Comparison of ENCODE assay signal across 1 cellular context in genomic region chr1:35558374-35559316, GRCh38.
TF ChIP-seq lines count a peak whose summit lies in the region.

No MANE protein-coding gene starts in this region.

TF ChIP-seq in SK-N-SH treated with all-trans-retinoic acid at 6 μM for 48 hours, 23 proteins besides CTCF, POLR2A, EP300 and RAD21 (continued from another document):
- TF ChIP-seq CREB5 (CRISPR knock-in tag; IDR thresholded peaks at IDR 0.05; ENCODE audit: low read depth) (no peak), PATZ1 (CRISPR knock-in tag; IDR thresholded peaks at IDR 0.05; ENCODE audit: borderline replicate concordance) (no peak), ZNF70 (CRISPR knock-in tag; IDR thresholded peaks at IDR 0.05) (no peak)
